22 cellular contexts compared by ENCODE assay signal in genomic region chr4:186227744-186228513, GRCh38. TPM values are rescaled to one million over a fixed set of nuclear protein-coding genes. Genes with fewer than 3 reads are reported as not detected.
DNase-seq lines count a peak whose midpoint lies in the region; FAIRE-seq and TF ChIP-seq lines count a peak whose summit lies in the region.
"Had no signal": no experiment of that assay in that cellular context is flagged by ENCODE, and none has a peak within 500 bp of the region (broad histone marks: within the 10 kb centered on the region; RNA-seq: fewer than 3 reads in every experiment).

No MANE protein-coding gene starts in this region.

- no peak overlapping the region for H3K4me2 ChIP-seq in SK-N-SH

- H3K9ac ChIP-seq in liver (ENCODE audit: low read depth in 1 of 2, low read length in 2 of 2): peak overlapping the region; percentile 62 to 90
- H3K9ac ChIP-seq in SK-N-SH: no peak overlapping the region

- POLR2A ChIA-PET in SK-N-SH (lab: Yijun Ruan, JAX): no interaction called here

- no peak overlapping the region for H3K27ac ChIP-seq in coronary artery
- peak overlapping the region; percentile 77 to 82 for H3K27ac ChIP-seq in liver (ENCODE audit: low read depth in 1 of 2, low read length in 2 of 2)
- H3K27ac ChIP-seq in small intestine (ENCODE audit: low read depth in 1 of 2, low read length in 1 of 2): no peak overlapping the region
- no peak overlapping the region for H3K27ac ChIP-seq in SK-N-SH (ENCODE audit: low read depth in 2 of 2, low read length in 1 of 2)
- no peak overlapping the region for H3K27ac ChIP-seq in suprapubic skin
- H3K27ac ChIP-seq: ascending aorta, left lung had no signal

- no peaks in the 10 kb centered on the region for H3F3A ChIP-seq in SK-N-SH (replicated peaks; ENCODE audit: insufficient read depth)

- no peaks in the 10 kb centered on the region for H3K79me2 ChIP-seq in SK-N-SH (ENCODE audit: insufficient read depth)

- FAIRE-seq in small intestine (lab: Jason Lieb, UNC): peak; percentile 44
- FAIRE-seq: GM12878 had no signal

- H3K4me3 ChIP-seq in coronary artery (peak overlapping the region; percentile 56), liver (ENCODE audit: low read depth in 1 of 3, low read length in 3 of 3) (peak overlapping the region; percentile 33 to 55 (median 50)), small intestine (ENCODE audit: low read depth in 1 of 2, low read length in 2 of 2) (no peak overlapping the region), SK-N-SH (ENCODE audit: low read depth in 2 of 2, low read length in 1 of 2) (no peak overlapping the region), suprapubic skin (no peak overlapping the region)
- H3K4me3 ChIP-seq: GM12878, left lung had no signal

- TF ChIP-seq CTCF in coronary artery (IDR thresholded peaks at IDR 0.05) (no peak), liver (IDR thresholded peaks at IDR 0.05; ENCODE audit: low read depth, low read length, missing input control) (no peak), SK-N-SH (IDR thresholded peaks at IDR 0.05) (no peak), suprapubic skin (IDR thresholded peaks at IDR 0.05) (no peak)

- H3K9me2 ChIP-seq in SK-N-SH: no peaks in the 10 kb centered on the region

- CTCF ChIA-PET in SK-N-SH (lab: Yijun Ruan, JAX): no interaction called here

- TF ChIP-seq EP300 in SK-N-SH (IDR thresholded peaks at IDR 0.05; ENCODE audit: borderline replicate concordance in 1 of 2, low read depth in 1 of 2, low read length in 1 of 2) (no peak), suprapubic skin (IDR thresholded peaks at IDR 0.05) (no peak)

- WGBS in liver: 9% methylated on average over 2 of the region's 2 CpGs
- 16 to 35% (median 35%) methylated on average over 2 of the region's 2 CpGs for WGBS in small intestine, 3 donors
- 7% methylated on average over 2 of the region's 2 CpGs for WGBS in SK-N-SH (ENCODE audit: low lambda C conversion rate)
- 24% methylated on average over 2 of the region's 2 CpGs for WGBS in suprapubic skin

- H4K20me1 ChIP-seq in SK-N-SH (ENCODE audit: insufficient read depth): no peaks in the 10 kb centered on the region

- H3K36me3 ChIP-seq in liver (ENCODE audit: control insufficient read depth in 4 of 4, insufficient read depth in 3 of 4, low read depth in 1 of 4, low read length in 3 of 4): peaks cover 0 to 8% (median 0%) of the 10 kb centered on the region in 4 donors
- peaks cover 0 to 2% of the 10 kb centered on the region in 2 donors for H3K36me3 ChIP-seq in small intestine (ENCODE audit: control insufficient read depth in 2 of 2, insufficient read depth in 2 of 2, low read length in 2 of 2)
- no peaks in the 10 kb centered on the region for H3K36me3 ChIP-seq in SK-N-SH (replicated peaks in 1 of 2; ENCODE audit: control insufficient read depth in 1 of 2, insufficient read depth in 2 of 2, low read length in 1 of 2)
- H3K36me3 ChIP-seq in suprapubic skin: no peaks in the 10 kb centered on the region
- H3K36me3 ChIP-seq: ascending aorta, left lung had no signal

- peak in 2 of 3 experiments; percentile 2 to 8 for DNase-seq in NCI-H1417 (lab: John Stamatoyannopoulos, UW)
- DNase-seq in NCI-H1417 treated with DMSO at 0.1 percent for 48 hours (lab: John Stamatoyannopoulos, UW): no peak
- no peak for DNase-seq in coronary artery (ENCODE audit: low spot score)
- DNase-seq in small intestine: no peak
- DNase-seq in HuH-7 (ENCODE audit: low spot score): no peak
- no peak for DNase-seq in SK-N-SH
- no peak for DNase-seq in suprapubic skin (ENCODE audit: low spot score in 2 of 2)
- DNase-seq: 8988T; activated CD4-positive, CD25-positive, alpha-beta regulatory T cell; activated CD8-positive, alpha-beta T cell treated with anti-CD3 and anti-CD28 coated beads for 36 hours; activated naive CD4-positive, alpha-beta T cell treated with anti-CD3 and anti-CD28 coated beads for 36 hours; activated T-cell treated with anti-CD3 and anti-CD28 coated beads, Interleukin-2, amount 50 U/mL, for 24 hours; C1 segment of cervical spinal cord; GF-D8; left lung; naive B cell; NCI-H187 treated with DMSO at 0.1 percent for 48 hours had no signal

- peaks cover 12 to 49% (median 28%) of the 10 kb centered on the region in 4 donors for H3K4me1 ChIP-seq in liver (ENCODE audit: control insufficient read depth in 4 of 4, insufficient read depth in 4 of 4, low read length in 3 of 4)
- no peaks in the 10 kb centered on the region for H3K4me1 ChIP-seq in small intestine (ENCODE audit: control insufficient read depth in 2 of 2, insufficient read depth in 1 of 2, low read depth in 1 of 2, low read length in 1 of 2)
- H3K4me1 ChIP-seq in SK-N-SH (ENCODE audit: control insufficient read depth in 1 of 2, insufficient read depth in 2 of 2, low read depth in 1 of 2, low read length in 1 of 2): no peaks in the 10 kb centered on the region
- no peaks in the 10 kb centered on the region for H3K4me1 ChIP-seq in suprapubic skin
- H3K4me1 ChIP-seq: ascending aorta, left lung had no signal

- no peaks in the 10 kb centered on the region for H3K27me3 ChIP-seq in liver (ENCODE audit: control insufficient read depth in 4 of 4, insufficient read depth in 4 of 4, low read length in 3 of 4)
- H3K27me3 ChIP-seq in small intestine (ENCODE audit: control insufficient read depth in 2 of 2, insufficient read depth in 2 of 2, low read length in 2 of 2): no peaks in the 10 kb centered on the region
- H3K27me3 ChIP-seq in SK-N-SH (ENCODE audit: insufficient read depth): no peaks in the 10 kb centered on the region
- H3K27me3 ChIP-seq in suprapubic skin: no peaks in the 10 kb centered on the region
- H3K27me3 ChIP-seq: ascending aorta, left lung had no signal

- H3K9me3 ChIP-seq in liver (ENCODE audit: control insufficient read depth in 4 of 4, low read length in 3 of 4): no peaks in the 10 kb centered on the region
- no peaks in the 10 kb centered on the region for H3K9me3 ChIP-seq in small intestine (ENCODE audit: control insufficient read depth, low read depth)
- H3K9me3 ChIP-seq in SK-N-SH: no peaks in the 10 kb centered on the region
- H3K9me3 ChIP-seq in suprapubic skin: peaks cover 8% of the 10 kb centered on the region

- no peak overlapping the region for H2AFZ ChIP-seq in SK-N-SH (ENCODE audit: low read depth)

- TF ChIP-seq POLR2A in suprapubic skin (IDR thresholded peaks at IDR 0.05): no peak

- TF ChIP-seq RAD21 in liver (IDR thresholded peaks at IDR 0.05) (no peak), SK-N-SH (IDR thresholded peaks at IDR 0.05; ENCODE audit: low read length) (no peak)

TF ChIP-seq in liver, 16 proteins besides CTCF, POLR2A, EP300 and RAD21:
- no peak for TF ChIP-seq ZBTB33 (IDR thresholded peaks at IDR 0.05)

TF ChIP-seq in SK-N-SH, 30 proteins besides CTCF, POLR2A, EP300 and RAD21 (continues in another document):
- TF ChIP-seq TAF1 (IDR thresholded peaks at IDR 0.05; ENCODE audit: borderline replicate concordance, low read depth, low read length) (no peak), TEAD4 (IDR thresholded peaks at IDR 0.05; ENCODE audit: borderline replicate concordance, insufficient read depth) (no peak), MEF2A (IDR thresholded peaks at IDR 0.05; ENCODE audit: borderline replicate concordance, low read depth) (no peak), FOSL2 (IDR thresholded peaks at IDR 0.05; ENCODE audit: borderline replicate concordance, low read depth) (no peak), SIN3A (IDR thresholded peaks at IDR 0.05; ENCODE audit: borderline replicate concordance, low read depth, low read length) (no peak), SMC3 (IDR thresholded peaks at IDR 0.05; ENCODE audit: low read depth, low read length) (no peak), GATA2 (CRISPR knock-in tag; IDR thresholded peaks at IDR 0.05) (no peak), RXRA (IDR thresholded peaks at IDR 0.05; ENCODE audit: borderline replicate concordance, low read depth) (no peak), JUND (IDR thresholded peaks at IDR 0.05) (no peak)

RNA-seq across cellular contexts. Expression of gene KLKB1, which starts 0.6 kb away (rescaled TPM):
- 10 to 100 TPM; 46.8 to 73.7 TPM for total RNA-seq in liver
- 10 to 100 TPM; 36.5 to 78.9 TPM for polyA plus RNA-seq in liver
- 10 to 100 TPM in 2 of 3 donors, 1 to 10 TPM in 1; 1.2 to 25.0 (median 17.0) TPM for polyA plus RNA-seq in small intestine
- polyA plus RNA-seq in SK-N-SH (2012; rRNA removed): 0.03 and 0.12 TPM in 2 replicates
- not detected in 2 replicates for polyA plus RNA-seq in SK-N-SH (2012; cell fraction: cytosol; rRNA removed)
- 0.13 and 0.23 TPM in 2 replicates for polyA plus RNA-seq in SK-N-SH (2012; cell fraction: nucleus; rRNA removed)
- not detected for total RNA-seq in suprapubic skin
- total RNA-seq: activated CD8-positive, alpha-beta T cell treated with anti-CD3 and anti-CD28 coated beads for 36 hours; activated naive CD4-positive, alpha-beta T cell treated with anti-CD3 and anti-CD28 coated beads for 36 hours; ascending aorta; GM12878 had no signal

RNA-seq across cellular contexts. Expression of gene CYP4V2, which starts 36.6 kb away (rescaled TPM):
- total RNA-seq in liver (100 to 1,000 TPM in 1 of 2 donors, 10 to 100 TPM in 1; 28.4 to 119 TPM), suprapubic skin (10 to 100 TPM in 1 of 4 donors, 1 to 10 TPM in 3; 7.0 to 12.1 (median 7.9) TPM)
- polyA plus RNA-seq in liver (10 to 100 TPM; 27.9 to 41.8 TPM), small intestine (10 to 100 TPM; 19.5 to 28.6 (median 23.0) TPM), SK-N-SH (2012; rRNA removed) (7.8 and 10.0 TPM in 2 replicates)
- 10.4 and 11.7 TPM in 2 replicates for polyA plus RNA-seq in SK-N-SH (2012; cell fraction: cytosol; rRNA removed)
- 14.5 and 17.6 TPM in 2 replicates for polyA plus RNA-seq in SK-N-SH (2012; cell fraction: nucleus; rRNA removed)

RNA-seq across cellular contexts. Expression of gene F11, which starts 38.1 kb away (rescaled TPM):
- total RNA-seq in liver (100 to 1,000 TPM in 1 of 2 donors, 10 to 100 TPM in 1; 54.6 to 207 TPM), suprapubic skin (under 1 TPM in 1 of 4 donors, not detected in 3; 0.51 TPM)
- polyA plus RNA-seq in liver (100 to 1,000 TPM; 100 to 130 TPM), small intestine (10 to 100 TPM in 2 of 3 donors, 1 to 10 TPM in 1; 4.2 to 25.1 (median 19.5) TPM), SK-N-SH (2012; rRNA removed) (not detected in 2 replicates)
- polyA plus RNA-seq in SK-N-SH (2012; cell fraction: cytosol; rRNA removed): not detected in 2 replicates
- polyA plus RNA-seq in SK-N-SH (2012; cell fraction: nucleus; rRNA removed): not detected in 2 replicates
- total RNA-seq: activated CD8-positive, alpha-beta T cell treated with anti-CD3 and anti-CD28 coated beads for 36 hours; activated naive CD4-positive, alpha-beta T cell treated with anti-CD3 and anti-CD28 coated beads for 36 hours; ascending aorta; frontal cortex; GM12878 had no signal
- polyA plus RNA-seq: GM12878, thymus had no signal

Comparison
In these comparisons a context has a peak if more than half of its experiments do, and no peak if none do; other contexts are left out.
1. DNase-seq: peak in NCI-H1417 (2 of 3); none in NCI-H1417 treated with DMSO at 0.1 percent for 48 hours (single experiment), coronary artery (single experiment), small intestine (single experiment), HuH-7 (single experiment), SK-N-SH (single experiment) and suprapubic skin (0 of 2).
2. H3K27ac ChIP-seq: peak in liver (2 of 2); none in coronary artery (0 of 2), small intestine (0 of 2), SK-N-SH (0 of 2) and suprapubic skin (single experiment).
3. H3K4me3 ChIP-seq: peak in coronary artery (single experiment) and liver (3 of 3); none in small intestine (0 of 2), SK-N-SH (0 of 2) and suprapubic skin (single experiment).
4. RNA of gene F11, which starts 38.1 kb away (polyA plus RNA-seq): 100 to 130 TPM in liver and 4.2 to 25.1 TPM in small intestine; not detected in SK-N-SH; every median in the first group is over 4 times any median in the second.